In the genomic region with DNA sequence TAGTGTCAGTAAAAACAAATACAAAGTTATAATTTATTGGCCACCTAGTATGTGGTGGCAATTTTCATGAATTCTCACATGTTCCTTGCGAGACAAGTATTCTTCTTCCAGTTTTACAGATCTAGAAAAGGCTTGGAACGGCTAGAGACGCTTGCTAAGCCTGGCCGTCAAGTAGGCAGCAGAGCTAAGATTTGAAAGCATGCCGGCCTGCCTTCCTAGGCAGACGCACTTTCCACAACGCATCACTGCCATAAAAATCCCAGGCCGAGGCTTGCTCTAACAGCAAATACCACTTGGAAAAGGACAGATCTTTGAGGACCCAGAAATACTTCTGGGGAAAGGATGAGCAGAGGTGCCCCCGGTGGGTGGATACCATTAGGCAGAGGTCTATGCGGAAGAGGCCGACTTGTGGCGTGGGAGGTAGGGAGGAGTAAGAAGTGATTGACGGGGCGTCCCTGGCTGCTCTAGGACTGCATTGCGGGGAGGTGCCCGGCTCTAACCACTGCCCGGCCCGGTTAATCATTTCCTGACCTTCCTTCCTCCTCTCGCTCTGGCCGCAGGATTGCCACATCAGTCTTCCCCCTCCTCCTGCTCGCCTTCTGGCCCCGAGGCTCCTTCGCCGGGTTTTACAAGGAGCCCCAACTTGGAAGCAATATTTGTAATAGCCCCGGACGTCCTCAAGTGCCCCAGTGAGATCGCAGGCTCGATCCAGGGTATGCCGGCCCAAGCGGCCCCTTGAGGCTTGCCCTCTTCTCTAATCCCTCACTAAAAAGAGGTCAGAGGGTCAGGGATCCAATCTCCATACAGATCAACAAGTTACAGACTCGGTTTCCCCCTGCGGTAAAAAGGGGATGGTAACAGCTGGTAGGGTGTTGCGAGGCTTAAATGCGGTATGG, we compare ENCODE assay signal across 1 cellular context.
TF ChIP-seq lines count a peak whose summit lies in the region.

No MANE protein-coding gene starts in this region.

TF ChIP-seq in HepG2, 621 proteins besides CTCF, POLR2A, EP300 and RAD21 (continued from another document):
- TF ChIP-seq KDM5A (IDR thresholded peaks at IDR 0.05; ENCODE audit: borderline replicate concordance, low read length) (no peak), SALL1 (CRISPR knock-in tag; IDR thresholded peaks at IDR 0.05) (peak; percentile 55; the same call in 1 of the 2 replicates), SETDB1 (CRISPR knock-in tag; IDR thresholded peaks at IDR 0.05; ENCODE audit: borderline replicate concordance) (no peak), MED13 (CRISPR knock-in tag; IDR thresholded peaks at IDR 0.05) (peak; percentile 47), HOXA5 (CRISPR knock-in tag; IDR thresholded peaks at IDR 0.05) (peak; percentile 44), NCOA2 (CRISPR knock-in tag; IDR thresholded peaks at IDR 0.05) (peak; percentile 35; the same call in 1 of the 2 replicates), ZXDC (CRISPR knock-in tag; IDR thresholded peaks at IDR 0.05) (peak; percentile 38; the same call in 1 of the 2 replicates), ZNF263 (CRISPR knock-in tag; IDR thresholded peaks at IDR 0.05) (peak; percentile 88), UBTF (CRISPR knock-in tag; IDR thresholded peaks at IDR 0.05) (peak; percentile 1; the same call in 1 of the 2 replicates), KLF12 (CRISPR knock-in tag; IDR thresholded peaks at IDR 0.05; ENCODE audit: borderline replicate concordance) (peak; percentile 55; the same call in 1 of the 2 replicates), ZNF558 (CRISPR knock-in tag; IDR thresholded peaks at IDR 0.05; ENCODE audit: borderline replicate concordance) (peak; percentile 46; the same call in 1 of the 2 replicates), ZFY (CRISPR knock-in tag; IDR thresholded peaks at IDR 0.05) (peak; percentile 34), HOXA3 (CRISPR knock-in tag; IDR thresholded peaks at IDR 0.05) (peak; percentile 21)
